ENCODE assay signal across 33 cellular contexts in genomic region chr12:117417004-117417403, GRCh38. TPM values are rescaled to one million over a fixed set of nuclear protein-coding genes. Genes with fewer than 3 reads are reported as not detected.
"Had no signal": no experiment of that assay in that cellular context is flagged by ENCODE, and none has a peak within 500 bp of the region (broad histone marks: within the 10 kb centered on the region; RNA-seq: fewer than 3 reads in every experiment).

No MANE protein-coding gene starts in this region.

- H3K36me3 Mint-ChIP-seq: naive thymus-derived CD4-positive, alpha-beta T cell; natural killer cell; neural progenitor cell; stimulated activated memory B cell treated with anti-CD40 and anti-IgM and Interleukin-4, amounts not matched to agents 10 μg/mL and 1 μg/mL and 100 μg/mL, for 72 hours had no signal

- H3K4me3 ChIP-seq: neural progenitor cell, pancreas, psoas muscle, skin epidermis, smooth muscle cell, spleen, suprapubic skin, testis, tibial nerve, upper lobe of left lung, vagina had no signal

- H3K4me1 ChIP-seq: neural progenitor cell, spleen, suprapubic skin, testis, tibial nerve, vagina had no signal

- DNase-seq: naive thymus-derived CD4-positive, alpha-beta T cell; natural killer cell; nucleus accumbens; pancreas; posterior cingulate gyrus; psoas muscle; right cardiac atrium; spleen; stimulated activated CD4-positive, alpha-beta T cell treated with anti-CD3 and anti-CD28 coated beads, Interleukin-12 subunit alpha, Interleukin-12 subunit beta, amount 100 ng/mL, for 4 hours; stimulated activated CD4-positive, alpha-beta T cell treated with anti-CD3 and anti-CD28 coated beads, Interleukin-1b, Interleukin-23, amount 100 ng/mL, for 48 hours; stimulated activated CD4-positive, alpha-beta T cell treated with anti-CD3 and anti-CD28 coated beads, Interleukin-4, amount 100 ng/mL, for 1 hour; stimulated activated CD4-positive, alpha-beta T cell treated with anti-CD3 and anti-CD28 coated beads, Interleukin-4, amount 100 ng/mL, for 4 hours; stimulated activated CD8-positive, alpha-beta memory T cell treated with anti-CD3 and anti-CD28 coated beads, Interleukin-4, amount 100 ng/mL, for 48 hours; stimulated activated naive CD4-positive, alpha-beta T cell; stimulated activated naive CD8-positive, alpha-beta T cell treated with anti-CD3 and anti-CD28 coated beads, Interleukin-15, amount 100 ng/mL, for 72 hours; stimulated activated naive CD8-positive, alpha-beta T cell treated with anti-CD3 and anti-CD28 coated beads, Interleukin-15, Interleukin-2, amounts not matched to agents 100 U/mL and 50 U/mL, for 24 hours; substantia nigra; testis; trophoblast cell; upper lobe of left lung had no signal

- H3K36me3 ChIP-seq: neural progenitor cell, neutrophil, pancreas, spleen, suprapubic skin, tibial nerve, upper lobe of left lung, vagina had no signal

- H3K27me3 ChIP-seq: neural progenitor cell, pancreas, suprapubic skin, testis, tibial nerve, upper lobe of left lung, vagina had no signal

- H3K27ac Mint-ChIP-seq: naive thymus-derived CD4-positive, alpha-beta T cell; natural killer cell; nephron; neural progenitor cell; progenitor cell of endocrine pancreas; stimulated activated memory B cell treated with anti-CD40 and anti-IgM and Interleukin-4, amounts not matched to agents 10 μg/mL and 1 μg/mL and 100 μg/mL, for 72 hours; stimulated activated naive CD8-positive, alpha-beta T cell treated with anti-CD3 and anti-CD28 coated beads, Interleukin-15, amount 100 ng/mL, for 72 hours had no signal

- H3K4me3 Mint-ChIP-seq: naive thymus-derived CD4-positive, alpha-beta T cell; natural killer cell; nephron; neural progenitor cell; stimulated activated memory B cell treated with anti-CD40 and anti-IgM and Interleukin-4, amounts not matched to agents 10 μg/mL and 1 μg/mL and 100 μg/mL, for 72 hours; stimulated activated naive CD8-positive, alpha-beta T cell treated with anti-CD3 and anti-CD28 coated beads, Interleukin-15, amount 100 ng/mL, for 72 hours had no signal

- H3K27ac ChIP-seq: neural progenitor cell, neutrophil, pancreas, psoas muscle, skin epidermis, spleen, suprapubic skin, testis, tibial nerve, upper lobe of left lung, vagina had no signal

- ATAC-seq: naive thymus-derived CD4-positive, alpha-beta T cell; natural killer cell; psoas muscle; right cardiac atrium; sciatic nerve; stimulated activated memory B cell treated with anti-CD40 and anti-IgM and Interleukin-4, amounts not matched to agents 10 μg/mL and 1 μg/mL and 100 μg/mL, for 72 hours; stimulated activated naive CD8-positive, alpha-beta T cell treated with anti-CD3 and anti-CD28 coated beads, Interleukin-15, amount 100 ng/mL, for 72 hours; stimulated activated naive CD8-positive, alpha-beta T cell treated with anti-CD3 and anti-CD28 coated beads, Interleukin-15, Interleukin-2, amounts not matched to agents 100 U/mL and 50 U/mL, for 24 hours had no signal

- H2AFZ ChIP-seq: neural progenitor cell had no signal

- H3K9me3 Mint-ChIP-seq: natural killer cell, nephron, neural progenitor cell had no signal

- H3K9ac ChIP-seq: neural progenitor cell had no signal

- H3K9me3 ChIP-seq: neutrophil, pancreas, psoas muscle, spleen, suprapubic skin, testis, upper lobe of left lung, vagina had no signal

- H3K4me2 ChIP-seq: neural progenitor cell, smooth muscle cell had no signal

- H3K4me1 Mint-ChIP-seq: naive thymus-derived CD4-positive, alpha-beta T cell; natural killer cell; neural progenitor cell; stimulated activated memory B cell treated with anti-CD40 and anti-IgM and Interleukin-4, amounts not matched to agents 10 μg/mL and 1 μg/mL and 100 μg/mL, for 72 hours; stimulated activated naive CD8-positive, alpha-beta T cell treated with anti-CD3 and anti-CD28 coated beads, Interleukin-15, amount 100 ng/mL, for 72 hours had no signal

- FAIRE-seq: pancreas, urothelium cell line had no signal

RNA-seq across cellular contexts. Expression of gene NOS1, which starts 55.6 kb away (rescaled TPM):
- total RNA-seq: naive thymus-derived CD4-positive, alpha-beta T cell; natural killer cell had no signal
- polyA plus RNA-seq: naive thymus-derived CD4-positive, alpha-beta T cell; neural cell; smooth muscle cell had no signal
